Comparison of ENCODE assay signal across 12 cellular contexts in the genomic region with DNA sequence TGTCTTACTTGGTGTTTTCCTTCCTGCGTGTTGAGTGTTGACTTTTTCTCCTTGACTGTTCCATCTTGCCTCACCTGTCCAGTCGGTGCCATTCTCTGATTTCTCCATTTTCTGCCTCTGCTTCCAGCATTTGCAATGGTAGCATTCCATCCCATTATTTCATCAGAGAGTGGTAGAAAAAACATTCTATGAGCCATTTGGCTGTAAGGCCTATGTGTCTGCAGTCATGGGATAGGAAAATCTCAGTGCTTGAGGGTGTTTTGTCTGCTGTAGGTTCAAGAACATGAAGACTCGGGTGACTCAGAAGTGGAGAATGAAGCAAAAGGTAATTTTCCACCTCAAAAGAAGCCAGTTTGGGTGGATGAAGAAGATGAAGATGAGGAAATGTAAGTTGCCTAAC. TPM values are rescaled to one million over a fixed set of nuclear protein-coding genes. Genes with fewer than 3 reads are reported as not detected.
DNase-seq lines count a peak whose midpoint lies in the region; ATAC-seq and TF ChIP-seq lines count a peak whose summit lies in the region.
"Had no signal": no experiment of that assay in that cellular context is flagged by ENCODE, and none has a peak within 500 bp of the region (broad histone marks: within the 10 kb centered on the region; RNA-seq: fewer than 3 reads in every experiment).

No MANE protein-coding gene starts in this region.

- peaks cover 2% of the 10 kb centered on the region for H3K36me3 Mint-ChIP-seq in IgD-negative memory B cell
- peaks cover 64% of the 10 kb centered on the region for H3K36me3 Mint-ChIP-seq in brain
- peaks cover 48% of the 10 kb centered on the region for H3K36me3 Mint-ChIP-seq in nephron (ENCODE audit: low read depth)

- H3K4me3 ChIP-seq in DND-41 (ENCODE audit: low read depth in 1 of 2, low read length in 2 of 2) = peak overlapping the region in 1 of 2 experiments; percentile 25; a peak in 1 of 4 replicates
- H3K4me3 ChIP-seq: vagina had no signal

- peak overlapping the region in 3 of 4 donors; percentile 49 to 87 (median 70) for H3K4me3 Mint-ChIP-seq in IgD-negative memory B cell
- H3K4me3 Mint-ChIP-seq in brain = peak overlapping the region; percentile 75 to 91 (median 79)
- peak overlapping the region; percentile 68 to 77 (median 75) for H3K4me3 Mint-ChIP-seq in nephron

- no peaks in the 10 kb centered on the region for H3K9me3 Mint-ChIP-seq in IgD-negative memory B cell
- H3K9me3 Mint-ChIP-seq in brain = no peaks in the 10 kb centered on the region
- no peaks in the 10 kb centered on the region for H3K9me3 Mint-ChIP-seq in nephron

- no peak for ATAC-seq in DND-41 (ENCODE audit: insufficient read depth, low read depth)
- no peak for ATAC-seq in HG02623 (IDR thresholded peaks at IDR 0.05; ENCODE audit: unreplicated experiment)
- ATAC-seq: left colon had no signal

- H3K79me2 ChIP-seq in DND-41 (ENCODE audit: insufficient read depth, low read length) = peaks cover 87% of the 10 kb centered on the region

- H3K27me3 ChIP-seq in DND-41 (ENCODE audit: insufficient read depth, low read length, poor library complexity) = no peaks in the 10 kb centered on the region
- H3K27me3 ChIP-seq: vagina had no signal

- no peak overlapping the region for H3K27ac ChIP-seq in DND-41 (ENCODE audit: low read length)
- H3K27ac ChIP-seq: vagina had no signal

- peak overlapping the region; percentile 23; the same call in 1 of the 2 replicates for H3K9ac ChIP-seq in DND-41 (ENCODE audit: low read depth, low read length)

- H3K4me1 Mint-ChIP-seq in IgD-negative memory B cell (peaks cover 26 to 37% (median 32%) of the 10 kb centered on the region in 3 donors), brain (peaks cover 47% of the 10 kb centered on the region), nephron (peaks cover 34% of the 10 kb centered on the region)

- DNase-seq in DND-41 = no peak
- DNase-seq in NCI-H1105 (lab: John Stamatoyannopoulos, UW) = no peak
- no peak for DNase-seq in stimulated activated naive CD4-positive, alpha-beta T cell (lab: John Stamatoyannopoulos, UW)
- DNase-seq: aorta, GDM1, left colon, NCI-H1048 had no signal

- H3K27me3 Mint-ChIP-seq in IgD-negative memory B cell = no peaks in the 10 kb centered on the region
- peaks cover 13% of the 10 kb centered on the region for H3K27me3 Mint-ChIP-seq in brain
- H3K27me3 Mint-ChIP-seq in nephron (ENCODE audit: low read depth) = no peaks in the 10 kb centered on the region

- no peak overlapping the region for H2AFZ ChIP-seq in DND-41 (ENCODE audit: low read depth, low read length)

- H3K36me3 ChIP-seq in DND-41 (ENCODE audit: insufficient read depth, low read length) = peaks cover 62% of the 10 kb centered on the region

- TF ChIP-seq CTCF in DND-41 (IDR thresholded peaks at IDR 0.05; ENCODE audit: borderline replicate concordance, extremely low read depth, low read length, poor library complexity, severe bottlenecking) (no peak), brain (conservative IDR thresholded peaks at IDR 0.05) (no peak), nephron (IDR thresholded peaks at IDR 0.05; ENCODE audit: unreplicated experiment in 3 of 3) (no peak)

- H4K20me1 ChIP-seq in DND-41 (ENCODE audit: insufficient read depth, low read length) = peaks cover 52% of the 10 kb centered on the region

- H3K27ac Mint-ChIP-seq in IgD-negative memory B cell = peak overlapping the region in 1 of 3 donors; percentile 94
- H3K27ac Mint-ChIP-seq in brain = peak overlapping the region in 3 of 5 experiments; percentile 16 to 53 (median 42)
- H3K27ac Mint-ChIP-seq in nephron = peak overlapping the region in 2 of 3 experiments; percentile 16 to 52

- H3K9me3 ChIP-seq in DND-41 (ENCODE audit: insufficient read depth, low read length, severe bottlenecking) = no peaks in the 10 kb centered on the region
- H3K9me3 ChIP-seq: vagina had no signal

- H3K4me1 ChIP-seq in DND-41 (ENCODE audit: insufficient read depth, low read length) = peaks cover 39% of the 10 kb centered on the region

- H3K4me2 ChIP-seq in DND-41 (ENCODE audit: insufficient read depth, low read length) = peak overlapping the region; percentile 94

RNA-seq across cellular contexts. Expression of a gene that starts 2.7 kb away (rescaled TPM):
- 47.0 TPM for polyA plus RNA-seq in IgD-negative memory B cell
- 32.7 TPM for polyA plus RNA-seq in brain (ENCODE audit: insufficient read depth, low read depth, low replicate concordance)

RNA-seq across cellular contexts. Expression of a gene that starts 3.2 kb away (rescaled TPM):
- polyA plus RNA-seq in IgD-negative memory B cell = 8.5 TPM
- 8.8 TPM for polyA plus RNA-seq in brain (ENCODE audit: insufficient read depth, low read depth, low replicate concordance)
